In genomic region chr7:150396426-150397375, GRCh38 we compare ENCODE assay signal across 19 cellular contexts. TPM values are rescaled to one million over a fixed set of nuclear protein-coding genes. Genes with fewer than 3 reads are reported as not detected.
DNase-seq lines count a peak whose midpoint lies in the region; ATAC-seq, FAIRE-seq and TF ChIP-seq lines count a peak whose summit lies in the region.
"Had no signal": no experiment of that assay in that cellular context is flagged by ENCODE, and none has a peak within 500 bp of the region (broad histone marks: within the 10 kb centered on the region; RNA-seq: fewer than 3 reads in every experiment).

No MANE protein-coding gene starts in this region.

- H3K9me3 Mint-ChIP-seq in H9 (no peaks in the 10 kb centered on the region; a peak in 1 of 5 replicates), neural crest cell (no peaks in the 10 kb centered on the region)
- H3K9me3 Mint-ChIP-seq: CD8-positive, alpha-beta T cell had no signal

- no peak for TF ChIP-seq EP300 in K562 (IDR thresholded peaks at IDR 0.05; ENCODE audit: low read length)

- peak overlapping the region in 1 of 2 experiments; percentile 28; a peak in 1 of 5 replicates for H3K4me3 Mint-ChIP-seq in H9
- H3K4me3 Mint-ChIP-seq in neural crest cell: peak overlapping the region; percentile 56
- H3K4me3 Mint-ChIP-seq: CD8-positive, alpha-beta T cell had no signal

- peaks cover 38% of the 10 kb centered on the region for H3K36me3 ChIP-seq in K562 (ENCODE audit: control insufficient read depth, insufficient read depth, low read length)
- no peaks in the 10 kb centered on the region for H3K36me3 ChIP-seq in mesendoderm (ENCODE audit: control insufficient read depth, insufficient read depth, low read length)

- TF ChIP-seq CTCF in H9 (conservative IDR thresholded peaks at IDR 0.05) (no peak), K562 (IDR thresholded peaks at IDR 0.05 in 2 of 3, conservative IDR thresholded peaks at IDR 0.05 in 1 of 3; ENCODE audit: insufficient read depth in 2 of 3, low read depth in 1 of 3, low read length in 3 of 3) (no peak), neural crest cell (conservative IDR thresholded peaks at IDR 0.05) (no peak)

- H3K27ac ChIP-seq in H9 (ENCODE audit: insufficient read length, low read depth, low read length) (no peak overlapping the region), K562 (ENCODE audit: extremely low read depth, low read depth, low read length) (no peak overlapping the region), mesendoderm (ENCODE audit: low read depth, low read length) (no peak overlapping the region)
- H3K27ac ChIP-seq: BLaER1 treated with 17β-estradiol and CSF1 and Interleukin-3, amounts not matched to agents 10 nM and 100 nM; SJSA1 had no signal

- H2BK5ac ChIP-seq in H9 (ENCODE audit: insufficient read length, low read length) (no peak overlapping the region), mesendoderm (ENCODE audit: low read length) (no peak overlapping the region)

- H2BK15ac ChIP-seq in H9 (ENCODE audit: low read depth, low read length) (no peak overlapping the region), mesendoderm (replicated peaks; ENCODE audit: low read depth) (no peak overlapping the region)

- no peak overlapping the region for H2AK5ac ChIP-seq in H9 (ENCODE audit: insufficient read length, low read length)
- H2AK5ac ChIP-seq in mesendoderm (ENCODE audit: low read length): no peak overlapping the region

- H2AFZ ChIP-seq in H9 (ENCODE audit: low read length) (no peak overlapping the region), K562 (ENCODE audit: low read depth, low read length) (no peak overlapping the region)

- no peak overlapping the region for H2BK120ac ChIP-seq in H9 (ENCODE audit: low read depth, low read length, poor library complexity, severe bottlenecking)
- H2BK120ac ChIP-seq in mesendoderm (ENCODE audit: low read depth, low read length): no peak overlapping the region

- H3K79me2 ChIP-seq in H9 (ENCODE audit: insufficient read depth, low read length): no peaks in the 10 kb centered on the region
- H3K79me2 ChIP-seq in K562 (ENCODE audit: control insufficient read depth, insufficient read depth, low read length): no peaks in the 10 kb centered on the region; the same call in 2 of the 3 replicates
- H3K79me2 ChIP-seq in mesendoderm (ENCODE audit: control insufficient read depth, insufficient read depth, low read length): no peaks in the 10 kb centered on the region

- peaks cover 8% of the 10 kb centered on the region for H3K9me1 ChIP-seq in K562 (ENCODE audit: control insufficient read depth, insufficient read depth, low read length)

- peak overlapping the region; percentile 32 to 95 (median 90) for H3K27ac Mint-ChIP-seq in H9
- H3K27ac Mint-ChIP-seq in neural crest cell (ENCODE audit: unreplicated experiment): no peak overlapping the region
- H3K27ac Mint-ChIP-seq: CD8-positive, alpha-beta T cell had no signal

- in situ Hi-C loops in K562 (cut with MboI): no loop called here

- H4K20me1 ChIP-seq in H9 (ENCODE audit: control insufficient read depth, insufficient read depth, insufficient read length) (no peaks in the 10 kb centered on the region), K562 (replicated peaks; ENCODE audit: control insufficient read depth, insufficient read depth, low read length) (no peaks in the 10 kb centered on the region)

- no peak for TF ChIP-seq RAD21 in K562 (CRISPR knock-in tag; conservative IDR thresholded peaks at IDR 0.05 in 1 of 2, IDR thresholded peaks at IDR 0.05 in 1 of 2)

- H4K8ac ChIP-seq in H9 (replicated peaks; ENCODE audit: insufficient read length, low read depth, low read length) (no peak overlapping the region), mesendoderm (ENCODE audit: low read depth, low read length) (no peak overlapping the region)

- H4K91ac ChIP-seq in H9 (ENCODE audit: insufficient read length, low read depth, low read length): no peak overlapping the region

- no peak for TF ChIP-seq POLR2A in K562 (conservative IDR thresholded peaks at IDR 0.05)

- intact Hi-C loops in K562 (cut with micrococcal nuclease): no loop called here
- intact Hi-C loops in sciatic nerve (cut with DNase I): no loop called here

- H3K4me2 ChIP-seq in H9 (ENCODE audit: insufficient read depth, insufficient read length, low read length) (no peak overlapping the region), K562 (ENCODE audit: insufficient read depth, low read length) (no peak overlapping the region), mesendoderm (ENCODE audit: low read length) (no peak overlapping the region)
- H3K4me2 ChIP-seq: BLaER1 treated with 17β-estradiol and CSF1 and Interleukin-3, amounts not matched to agents 10 nM and 100 nM had no signal

- H3K4me1 ChIP-seq in H9 (ENCODE audit: insufficient read depth, low read length): peaks cover 24% of the 10 kb centered on the region
- peaks cover 26 to 34% of the 10 kb centered on the region in 2 experiments for H3K4me1 ChIP-seq in K562 (replicated peaks in 1 of 2; ENCODE audit: control insufficient read depth in 2 of 2, insufficient read depth in 2 of 2, low read length in 2 of 2)
- H3K4me1 ChIP-seq in mesendoderm (ENCODE audit: control insufficient read depth, low read depth, low read length): peaks cover 9% of the 10 kb centered on the region

- no peaks in the 10 kb centered on the region for H3K9me3 ChIP-seq in H9 (ENCODE audit: control insufficient read depth, low read depth, low read length)
- H3K9me3 ChIP-seq in K562 (replicated peaks; ENCODE audit: control insufficient read depth, insufficient read depth, low read depth, low read length): no peaks in the 10 kb centered on the region
- H3K9me3 ChIP-seq: BLaER1 treated with 17β-estradiol and CSF1 and Interleukin-3, amounts not matched to agents 10 nM and 100 nM; SJSA1 had no signal

- CTCF ChIA-PET in K562 (lab: Yijun Ruan, JAX; ENCODE audit: low intra/inter-chr PET ratio): no interaction called here

- H3K79me1 ChIP-seq in H9 (ENCODE audit: insufficient read depth, low read depth, low read length, poor library complexity, severe bottlenecking) (no peaks in the 10 kb centered on the region), mesendoderm (ENCODE audit: low read length) (no peaks in the 10 kb centered on the region)

- H2BK20ac ChIP-seq in H9 (ENCODE audit: low read depth, low read length, poor library complexity, severe bottlenecking): no peak overlapping the region

- no peak for DNase-seq in H9
- DNase-seq in K562 (ENCODE audit: extremely low read depth in 1 of 4, low spot score in 3 of 4): no peak
- DNase-seq in neural crest cell (ENCODE audit: low read depth, low spot score): no peak
- DNase-seq in sciatic nerve (ENCODE audit: low spot score): no peak
- no peak for DNase-seq in mesendoderm
- DNase-seq in DMS114 treated with DMSO at 0.1 percent for 48 hours (lab: John Stamatoyannopoulos, UW; ENCODE audit: unreplicated experiment): no peak
- DNase-seq: Calu3; CD8-positive, alpha-beta T cell; KBM-7; NCI-H1105 treated with DMSO at 0.1 percent for 48 hours; NCI-H1694; NCI-H2081 treated with DMSO at 0.1 percent for 48 hours had no signal

- ATAC-seq in K562 (no peak), sciatic nerve (peak; percentile 31), GM21381 (IDR thresholded peaks at IDR 0.05; ENCODE audit: unreplicated experiment) (no peak)
- ATAC-seq: CD8-positive, alpha-beta T cell; HCT116; Panc1 had no signal

- H3K23ac ChIP-seq in H9 (ENCODE audit: insufficient read length, low read depth, low read length): no peak overlapping the region
- no peak overlapping the region for H3K23ac ChIP-seq in mesendoderm (ENCODE audit: low read length)

- peaks cover 58 to 71% of the 10 kb centered on the region in 2 experiments for H3K4me1 Mint-ChIP-seq in H9
- H3K4me1 Mint-ChIP-seq in neural crest cell: peaks cover 65% of the 10 kb centered on the region

- H3K27me3 ChIP-seq in H9 (ENCODE audit: insufficient read depth, low read length) (no peaks in the 10 kb centered on the region), K562 (ENCODE audit: control insufficient read depth in 2 of 2, insufficient read depth in 2 of 2, low read length in 2 of 2) (no peaks in the 10 kb centered on the region), mesendoderm (ENCODE audit: insufficient read depth, low read length, poor library complexity) (no peaks in the 10 kb centered on the region)
- H3K27me3 ChIP-seq: BLaER1 treated with 17β-estradiol and CSF1 and Interleukin-3, amounts not matched to agents 10 nM and 100 nM; SJSA1 had no signal

- no peaks in the 10 kb centered on the region for H3K23me2 ChIP-seq in H9 (ENCODE audit: insufficient read length, low read depth, low read length, poor library complexity, severe bottlenecking)

- H3K18ac ChIP-seq in H9 (ENCODE audit: insufficient read length, low read depth, low read length): no peak overlapping the region
- no peak overlapping the region for H3K18ac ChIP-seq in mesendoderm (ENCODE audit: low read length)

- WGBS in H9 (ENCODE audit: extremely low coverage, insufficient read length, low lambda C conversion rate): no CpG with 5 or more reads among the region's 82 CpGs
- 96% methylated on average over 76 of the region's 82 CpGs for WGBS in K562 (ENCODE audit: insufficient coverage, low coverage, missing lambda C conversion rate)
- no CpG with 5 or more reads among the region's 82 CpGs for WGBS in mesendoderm (ENCODE audit: extremely low coverage, insufficient coverage, low lambda C conversion rate)

- H2BK12ac ChIP-seq in H9 (ENCODE audit: insufficient read length, low read depth, low read length): no peak overlapping the region

- H3K27me3 Mint-ChIP-seq in H9 (ENCODE audit: low read depth) (no peaks in the 10 kb centered on the region), neural crest cell (ENCODE audit: low read depth) (no peaks in the 10 kb centered on the region)

- no peak for FAIRE-seq in K562 (lab: Jason Lieb, UNC)
- FAIRE-seq: GM12892 had no signal

- no peak overlapping the region for H3K4ac ChIP-seq in H9 (ENCODE audit: low read depth, low read length)
- H3K4ac ChIP-seq in mesendoderm (ENCODE audit: low read depth, low read length): no peak overlapping the region

- H3K14ac ChIP-seq in H9 (ENCODE audit: insufficient read depth, low read length): no peak overlapping the region

- H3K36me3 Mint-ChIP-seq in H9 (ENCODE audit: insufficient read depth in 1 of 3, low read depth in 3 of 3) (peaks cover 23 to 43% (median 29%) of the 10 kb centered on the region in 3 experiments), neural crest cell (ENCODE audit: low read depth) (peaks cover 3% of the 10 kb centered on the region)

- H3K9ac ChIP-seq in H9 (ENCODE audit: extremely low read depth, insufficient read length, low read length) (no peak overlapping the region), K562 (ENCODE audit: insufficient read depth in 1 of 2, low read depth in 2 of 2, low read length in 2 of 2) (no peak overlapping the region), mesendoderm (ENCODE audit: low read length) (no peak overlapping the region)

- H3K56ac ChIP-seq in H9 (ENCODE audit: insufficient read length, low read depth, low read length) (no peak overlapping the region), mesendoderm (ENCODE audit: low read length) (no peak overlapping the region)

- no peak overlapping the region for H3T11ph ChIP-seq in H9 (ENCODE audit: low read length)

- no peak overlapping the region for H4K5ac ChIP-seq in H9 (ENCODE audit: insufficient read length, low read depth, low read length)
- H4K5ac ChIP-seq in mesendoderm (ENCODE audit: low read length): no peak overlapping the region

- no TSS peak for BruUV-seq in K562 (replicated peaks; lab: Mats Ljungman, UMichigan)

- POLR2A ChIA-PET in K562 (lab: Yijun Ruan, JAX): interaction anchor here (0.6 to 1.4 kb wide), 2 partner anchors 9 to 28 kb away, joined by 3 to 4 read pairs; partner anchors contain the start of gene REPIN1

- no peak overlapping the region for H3K4me3 ChIP-seq in K562
- H3K4me3 ChIP-seq in mesendoderm (ENCODE audit: low read length): no peak overlapping the region
- H3K4me3 ChIP-seq: BLaER1 treated with 17β-estradiol and CSF1 and Interleukin-3, amounts not matched to agents 10 nM and 100 nM; SJSA1 had no signal

RNA-seq across cellular contexts. Expression of gene ZNF775, which starts 17.6 kb away (rescaled TPM):
- 9.7 and 10.5 TPM in 2 replicates for total RNA-seq in H9 (2021)
- 3.1 and 10.5 TPM in 2 replicates for total RNA-seq in K562 (2011; cell fraction: chromatin; rRNA removed; ENCODE audit: low replicate concordance)
- total RNA-seq in K562 (2011; cell fraction: nucleolus; rRNA removed): 12.0 and 14.7 TPM in 2 replicates
- total RNA-seq in K562 (2011; cell fraction: nucleoplasm; rRNA removed): 5.9 TPM in 2 replicates
- total RNA-seq in K562 (2014; rRNA removed): 18.6 and 21.8 TPM in 2 replicates
- 1.1 and 1.8 TPM in 2 replicates for total RNA-seq in K562 (2014; rRNA removed; fragmentation: Illumina TruSeq; extraction: Trizol)
- total RNA-seq in K562 (2015; rRNA removed; fragmentation: Illumina TruSeq; extraction: Trizol): 5.5 and 5.7 TPM in 2 replicates
- total RNA-seq in K562 (2021): 18.7 and 19.2 TPM in 2 replicates
- polyA plus RNA-seq in K562 (2011; rRNA removed): 4.9 and 8.3 TPM in 2 replicates
- 7.9 and 29.5 TPM in 2 replicates for polyA plus RNA-seq in K562 (2011; cell fraction: cytosol; rRNA removed)
- 9.1 and 15.1 TPM in 2 replicates for polyA plus RNA-seq in K562 (2011; cell fraction: nucleus; rRNA removed)
- 11.8 and 13.9 TPM in 2 replicates for polyA plus RNA-seq in K562 (2012)
- polyA plus RNA-seq in K562 (2014; fragmentation: Illumina TruSeq; extraction: Trizol): 1.5 and 3.5 TPM in 2 replicates
- under 1 TPM; 0.04 to 0.20 TPM for polyA plus RNA-seq in K562 (2014; fragmentation: Nextera tagmentation; extraction: Ambion mirVana)
- polyA plus RNA-seq in K562 (2014; rRNA removed): 13.1 and 13.2 TPM in 2 replicates
- polyA minus RNA-seq in K562 (2011; rRNA and poly(A)+ RNA removed): 1.3 and 1.6 TPM in 2 replicates
- 7.2 and 17.1 TPM in 2 replicates for polyA minus RNA-seq in K562 (2011; cell fraction: cytosol; rRNA and poly(A)+ RNA removed)
- polyA minus RNA-seq in K562 (2011; cell fraction: nucleus; rRNA and poly(A)+ RNA removed): 4.3 and 5.3 TPM in 2 replicates
- 13.3 and 16.5 TPM in 2 replicates for total RNA-seq in neural crest cell
- 11.1 TPM for total RNA-seq in sciatic nerve
- 4.2 TPM for polyA plus RNA-seq in mesendoderm (2013, experiment 1 of 2)
- 4.2 TPM for polyA plus RNA-seq in mesendoderm (2013, experiment 2 of 2)

RNA-seq across cellular contexts. Expression of gene REPIN1, which starts 28.1 kb away (rescaled TPM):
- total RNA-seq in H9 (2021): 105 and 106 TPM in 2 replicates
- total RNA-seq in K562 (2011; cell fraction: chromatin; rRNA removed; ENCODE audit: low replicate concordance): 109 and 296 TPM in 2 replicates
- total RNA-seq in K562 (2011; cell fraction: nucleolus; rRNA removed): 251 and 260 TPM in 2 replicates
- 183 and 184 TPM in 2 replicates for total RNA-seq in K562 (2011; cell fraction: nucleoplasm; rRNA removed)
- 212 and 268 TPM in 2 replicates for total RNA-seq in K562 (2014; rRNA removed)
- total RNA-seq in K562 (2014; rRNA removed; fragmentation: Illumina TruSeq; extraction: Trizol): 46.9 and 56.8 TPM in 2 replicates
- total RNA-seq in K562 (2015; rRNA removed; fragmentation: Illumina TruSeq; extraction: Trizol): 94.0 and 99.6 TPM in 2 replicates
- 277 and 283 TPM in 2 replicates for total RNA-seq in K562 (2021)
- 130 and 189 TPM in 2 replicates for polyA plus RNA-seq in K562 (2011; rRNA removed)
- 210 and 322 TPM in 2 replicates for polyA plus RNA-seq in K562 (2011; cell fraction: cytosol; rRNA removed)
- 461 and 543 TPM in 2 replicates for polyA plus RNA-seq in K562 (2011; cell fraction: nucleus; rRNA removed)
- 186 and 202 TPM in 2 replicates for polyA plus RNA-seq in K562 (2012)
- polyA plus RNA-seq in K562 (2014; fragmentation: Illumina TruSeq; extraction: Trizol): 94.3 and 120 TPM in 2 replicates
- 10 to 100 TPM in 1 of 2 experiments, 1 to 10 TPM in 1; 8.1 to 11.0 TPM for polyA plus RNA-seq in K562 (2014; fragmentation: Nextera tagmentation; extraction: Ambion mirVana)
- 209 and 237 TPM in 2 replicates for polyA plus RNA-seq in K562 (2014; rRNA removed)
- polyA minus RNA-seq in K562 (2011; rRNA and poly(A)+ RNA removed): 65.6 and 71.9 TPM in 2 replicates
- polyA minus RNA-seq in K562 (2011; cell fraction: cytosol; rRNA and poly(A)+ RNA removed): 96.6 and 122 TPM in 2 replicates
- 81.0 and 130 TPM in 2 replicates for polyA minus RNA-seq in K562 (2011; cell fraction: nucleus; rRNA and poly(A)+ RNA removed)
- total RNA-seq in neural crest cell: 212 and 224 TPM in 2 replicates
- 54.0 TPM for total RNA-seq in sciatic nerve
- polyA plus RNA-seq in mesendoderm (2013, experiment 1 of 2): 47.8 TPM
- polyA plus RNA-seq in mesendoderm (2013, experiment 2 of 2): 51.6 TPM

RNA-seq across cellular contexts. Expression of gene GIMAP8, which starts 53.7 kb away (rescaled TPM):
- not detected in 2 replicates for total RNA-seq in H9 (2021)
- not detected in 2 replicates for total RNA-seq in K562 (2011; cell fraction: chromatin; rRNA removed; ENCODE audit: low replicate concordance)
- total RNA-seq in K562 (2011; cell fraction: nucleolus; rRNA removed): not detected in 2 replicates
- total RNA-seq in K562 (2011; cell fraction: nucleoplasm; rRNA removed): not detected in 2 replicates
- not detected in 2 replicates for total RNA-seq in K562 (2014; rRNA removed)
- not detected in 2 replicates for total RNA-seq in K562 (2014; rRNA removed; fragmentation: Illumina TruSeq; extraction: Trizol)
- total RNA-seq in K562 (2015; rRNA removed; fragmentation: Illumina TruSeq; extraction: Trizol): not detected in 2 replicates
- total RNA-seq in K562 (2021): 0.16 TPM in 1 of 2 replicates, not detected in the other
- polyA plus RNA-seq in K562 (2011; rRNA removed): not detected in 2 replicates
- not detected in 2 replicates for polyA plus RNA-seq in K562 (2011; cell fraction: cytosol; rRNA removed)
- polyA plus RNA-seq in K562 (2011; cell fraction: nucleus; rRNA removed): not detected in 2 replicates
- 0.01 TPM in 2 replicates for polyA plus RNA-seq in K562 (2012)
- not detected in 2 replicates for polyA plus RNA-seq in K562 (2014; fragmentation: Illumina TruSeq; extraction: Trizol)
- not detected for polyA plus RNA-seq in K562 (2014; fragmentation: Nextera tagmentation; extraction: Ambion mirVana)
- not detected in 2 replicates for polyA plus RNA-seq in K562 (2014; rRNA removed)
- not detected in 2 replicates for polyA minus RNA-seq in K562 (2011; rRNA and poly(A)+ RNA removed)
- not detected in 2 replicates for polyA minus RNA-seq in K562 (2011; cell fraction: cytosol; rRNA and poly(A)+ RNA removed)
- polyA minus RNA-seq in K562 (2011; cell fraction: nucleus; rRNA and poly(A)+ RNA removed): not detected in 2 replicates
- total RNA-seq in neural crest cell: not detected in 2 replicates
- 22.4 TPM for total RNA-seq in sciatic nerve
- polyA plus RNA-seq in mesendoderm (2013, experiment 1 of 2): 0.01 TPM
- polyA plus RNA-seq in mesendoderm (2013, experiment 2 of 2): not detected
- total RNA-seq: Calu3, NCI-H460, SJSA1 had no signal

RNA-seq across cellular contexts. Expression of gene RARRES2, which starts 55.3 kb away (rescaled TPM):
- total RNA-seq in H9 (2021) (59.9 and 60.9 TPM in 2 replicates), K562 (2014; rRNA removed) (not detected in 2 replicates), K562 (2014; rRNA removed; fragmentation: Illumina TruSeq; extraction: Trizol) (not detected in 2 replicates), K562 (2015; rRNA removed; fragmentation: Illumina TruSeq; extraction: Trizol) (not detected in 2 replicates), K562 (2021) (1.7 and 1.8 TPM in 2 replicates), neural crest cell (24.4 and 26.3 TPM in 2 replicates), sciatic nerve (261 TPM)
- not detected in 2 replicates for total RNA-seq in K562 (2011; cell fraction: chromatin; rRNA removed; ENCODE audit: low replicate concordance)
- total RNA-seq in K562 (2011; cell fraction: nucleolus; rRNA removed): not detected in 2 replicates
- total RNA-seq in K562 (2011; cell fraction: nucleoplasm; rRNA removed): not detected in 2 replicates
- polyA plus RNA-seq in K562 (2011; rRNA removed) (0.11 TPM in 1 of 2 replicates, not detected in the other), K562 (2014; fragmentation: Illumina TruSeq; extraction: Trizol) (not detected in 2 replicates), K562 (2014; fragmentation: Nextera tagmentation; extraction: Ambion mirVana) (not detected), K562 (2014; rRNA removed) (0.23 TPM in 1 of 2 replicates, not detected in the other)
- 0.51 and 0.55 TPM in 2 replicates for polyA plus RNA-seq in K562 (2011; cell fraction: cytosol; rRNA removed)
- 0.13 and 0.26 TPM in 2 replicates for polyA plus RNA-seq in K562 (2011; cell fraction: nucleus; rRNA removed)
- polyA plus RNA-seq in K562 (2012): 0.21 and 0.33 TPM in 2 replicates
- not detected in 2 replicates for polyA minus RNA-seq in K562 (2011; rRNA and poly(A)+ RNA removed)
- polyA minus RNA-seq in K562 (2011; cell fraction: cytosol; rRNA and poly(A)+ RNA removed): not detected in 2 replicates
- polyA minus RNA-seq in K562 (2011; cell fraction: nucleus; rRNA and poly(A)+ RNA removed): not detected in 2 replicates
- 54.9 TPM for polyA plus RNA-seq in mesendoderm (2013, experiment 1 of 2)
- polyA plus RNA-seq in mesendoderm (2013, experiment 2 of 2): 57.8 TPM
- total RNA-seq: CD8-positive, alpha-beta T cell; NCI-H460; SJSA1 had no signal

Comparison
In these comparisons a context has a peak if more than half of its experiments do, and no peak if none do; other contexts are left out.
1. RNA of gene GIMAP8, which starts 53.7 kb away (total RNA-seq): 22.4 TPM in sciatic nerve (single experiment); not detected in H9, 0.16 TPM in K562 and not detected in neural crest cell; every median in the first group is over 10 times any median in the second.